ENCODE assay signal across 10 cellular contexts in genomic region chr10:69045441-69046300, GRCh38. TPM values are rescaled to one million over a fixed set of nuclear protein-coding genes. Genes with fewer than 3 reads are reported as not detected.
A peak's percentile ranks its signal among the peaks of the same experiment; 100 is the strongest.
DNase-seq lines count a peak whose midpoint lies in the region; ATAC-seq and TF ChIP-seq lines count a peak whose summit lies in the region.
"Had no signal": no experiment of that assay in that cellular context is flagged by ENCODE, and none has a peak within 500 bp of the region (broad histone marks: within the 10 kb centered on the region; RNA-seq: fewer than 3 reads in every experiment).

No MANE protein-coding gene starts in this region.

- peak overlapping the region; percentile 88 to 100 (median 98) for H3K27ac Mint-ChIP-seq in CD8-positive, alpha-beta memory T cell
- peak overlapping the region; percentile 98 for H3K27ac Mint-ChIP-seq in activated CD8-positive, alpha-beta memory T cell treated with anti-CD3 and anti-CD28 coated beads, Interleukin-2, amount 10 ng/mL, durations not matched to agents 7 days and 5 days
- H3K27ac Mint-ChIP-seq in endodermal cell, result no peak overlapping the region

- peak overlapping the region; percentile 45 for H3K27ac ChIP-seq in CD8-positive, alpha-beta memory T cell (ENCODE audit: low read depth, low read length)
- peak overlapping the region; percentile 81 to 94 for H3K27ac ChIP-seq in left lung
- no peak overlapping the region for H3K27ac ChIP-seq in endodermal cell (ENCODE audit: low read depth, low read length)
- H3K27ac ChIP-seq in mesendoderm (ENCODE audit: low read depth, low read length), result no peak overlapping the region
- H3K27ac ChIP-seq: cardiac muscle cell had no signal

- H3K9me3 Mint-ChIP-seq in CD8-positive, alpha-beta memory T cell, result no peaks in the 10 kb centered on the region
- no peaks in the 10 kb centered on the region for H3K9me3 Mint-ChIP-seq in activated CD8-positive, alpha-beta memory T cell treated with anti-CD3 and anti-CD28 coated beads, Interleukin-2, amount 10 ng/mL, durations not matched to agents 7 days and 5 days (ENCODE audit: low read depth)
- no peaks in the 10 kb centered on the region for H3K9me3 Mint-ChIP-seq in endodermal cell

- peak in 3 of 5 donors; percentile 28 to 68 (median 67) for DNase-seq in CD8-positive, alpha-beta memory T cell
- DNase-seq in activated CD8-positive, alpha-beta memory T cell treated with anti-CD3 and anti-CD28 coated beads, Interleukin-2, amount 10 ng/mL, durations not matched to agents 7 days and 5 days, result peak; percentile 68
- DNase-seq in left lung (no peak), endodermal cell (no peak), mesendoderm (no peak), HuH-7.5 (ENCODE audit: low spot score) (no peak)

- no peaks in the 10 kb centered on the region for H3K27me3 Mint-ChIP-seq in CD8-positive, alpha-beta memory T cell
- no peaks in the 10 kb centered on the region for H3K27me3 Mint-ChIP-seq in activated CD8-positive, alpha-beta memory T cell treated with anti-CD3 and anti-CD28 coated beads, Interleukin-2, amount 10 ng/mL, durations not matched to agents 7 days and 5 days
- peaks cover 6% of the 10 kb centered on the region for H3K27me3 Mint-ChIP-seq in endodermal cell (ENCODE audit: insufficient read depth)

- no peak overlapping the region for H3K56ac ChIP-seq in mesendoderm (ENCODE audit: low read length)

- POLR2A ChIA-PET in CD8-positive, alpha-beta memory T cell (lab: Charles Lee), result interaction anchor here (0.6 to 2.4 kb wide), 5 partner anchors 9 to 47 kb away, joined by 3 to 22 read pairs (median 6); partner anchors contain the start of gene SRGN

- H4K8ac ChIP-seq in mesendoderm (ENCODE audit: low read depth, low read length), result no peak overlapping the region

- H3K4me2 ChIP-seq in mesendoderm (ENCODE audit: low read length), result no peak overlapping the region

- H3K4ac ChIP-seq in mesendoderm (ENCODE audit: low read depth, low read length), result no peak overlapping the region

- H3K4me3 ChIP-seq in CD8-positive, alpha-beta memory T cell (ENCODE audit: low read length), result no peak overlapping the region
- no peak overlapping the region for H3K4me3 ChIP-seq in left lung
- no peak overlapping the region for H3K4me3 ChIP-seq in endodermal cell (ENCODE audit: low read length)
- no peak overlapping the region for H3K4me3 ChIP-seq in mesendoderm (ENCODE audit: low read length)
- H3K4me3 ChIP-seq: cardiac muscle cell had no signal

- peaks cover 31 to 50% (median 36%) of the 10 kb centered on the region in 3 donors for H3K4me1 Mint-ChIP-seq in CD8-positive, alpha-beta memory T cell
- peaks cover 57% of the 10 kb centered on the region for H3K4me1 Mint-ChIP-seq in activated CD8-positive, alpha-beta memory T cell treated with anti-CD3 and anti-CD28 coated beads, Interleukin-2, amount 10 ng/mL, durations not matched to agents 7 days and 5 days
- H3K4me1 Mint-ChIP-seq in endodermal cell, result no peaks in the 10 kb centered on the region

- peak overlapping the region; percentile 5 to 83 (median 75) for H3K4me3 Mint-ChIP-seq in CD8-positive, alpha-beta memory T cell
- peak overlapping the region; percentile 58 for H3K4me3 Mint-ChIP-seq in activated CD8-positive, alpha-beta memory T cell treated with anti-CD3 and anti-CD28 coated beads, Interleukin-2, amount 10 ng/mL, durations not matched to agents 7 days and 5 days
- no peak overlapping the region for H3K4me3 Mint-ChIP-seq in endodermal cell

- TF ChIP-seq CTCF in left lung (IDR thresholded peaks at IDR 0.05) (no peak), endodermal cell (conservative IDR thresholded peaks at IDR 0.05) (no peak)

- H3K9me3 ChIP-seq in CD8-positive, alpha-beta memory T cell (ENCODE audit: low read length), result no peaks in the 10 kb centered on the region
- H3K9me3 ChIP-seq in left lung (no peaks in the 10 kb centered on the region), endodermal cell (ENCODE audit: control insufficient read depth, low read length) (no peaks in the 10 kb centered on the region)

- no peak overlapping the region for H2AK5ac ChIP-seq in mesendoderm (ENCODE audit: low read length)

- H3K79me1 ChIP-seq in mesendoderm (ENCODE audit: low read length), result no peaks in the 10 kb centered on the region

- no peaks in the 10 kb centered on the region for H3K36me3 ChIP-seq in CD8-positive, alpha-beta memory T cell (ENCODE audit: insufficient read depth, low read length)
- no peaks in the 10 kb centered on the region for H3K36me3 ChIP-seq in left lung
- H3K36me3 ChIP-seq in endodermal cell (ENCODE audit: control insufficient read depth, insufficient read depth, low read length), result no peaks in the 10 kb centered on the region
- no peaks in the 10 kb centered on the region for H3K36me3 ChIP-seq in mesendoderm (ENCODE audit: control insufficient read depth, insufficient read depth, low read length)
- H3K36me3 ChIP-seq: cardiac muscle cell had no signal

- ATAC-seq in GM19463 (IDR thresholded peaks at IDR 0.05; ENCODE audit: unreplicated experiment) (peak; percentile 61), HG03521 (IDR thresholded peaks at IDR 0.05; ENCODE audit: unreplicated experiment) (peak; percentile 47), left lung (peak; percentile 55)
- peak; percentile 76 for ATAC-seq in activated CD8-positive, alpha-beta memory T cell treated with anti-CD3 and anti-CD28 coated beads, Interleukin-2, amount 10 ng/mL, durations not matched to agents 7 days and 5 days

- no peak overlapping the region for H2BK15ac ChIP-seq in mesendoderm (replicated peaks; ENCODE audit: low read depth)

- no peak overlapping the region for H2BK5ac ChIP-seq in mesendoderm (ENCODE audit: low read length)

- H2BK120ac ChIP-seq in mesendoderm (ENCODE audit: low read depth, low read length), result no peak overlapping the region

- intact Hi-C loops in left lung (cut with DNase I), result no loop called here

- no peak overlapping the region for H3K18ac ChIP-seq in mesendoderm (ENCODE audit: low read length)

- H3K36me3 Mint-ChIP-seq in CD8-positive, alpha-beta memory T cell, result peaks cover 0 to 3% (median 0%) of the 10 kb centered on the region in 3 donors
- H3K36me3 Mint-ChIP-seq in activated CD8-positive, alpha-beta memory T cell treated with anti-CD3 and anti-CD28 coated beads, Interleukin-2, amount 10 ng/mL, durations not matched to agents 7 days and 5 days, result no peaks in the 10 kb centered on the region
- H3K36me3 Mint-ChIP-seq in endodermal cell (ENCODE audit: low read depth), result no peaks in the 10 kb centered on the region

- no peak overlapping the region for H3K23ac ChIP-seq in mesendoderm (ENCODE audit: low read length)

- no peak overlapping the region for H3K9ac ChIP-seq in endodermal cell (ENCODE audit: extremely low read depth, low read length, poor library complexity, severe bottlenecking)
- H3K9ac ChIP-seq in mesendoderm (ENCODE audit: low read length), result no peak overlapping the region

- H3K79me2 ChIP-seq in mesendoderm (ENCODE audit: control insufficient read depth, insufficient read depth, low read length), result no peaks in the 10 kb centered on the region

- CTCF ChIA-PET in CD8-positive, alpha-beta memory T cell (lab: Charles Lee), result interaction anchor here (0.8 to 2.3 kb wide), 6 partner anchors 15 to 48 kb away, joined by 3 to 8 read pairs (median 5); partner anchors contain the start of gene SRGN
- CTCF ChIA-PET in activated CD8-positive, alpha-beta memory T cell treated with anti-CD3 and anti-CD28 coated beads, Interleukin-2, amount 10 ng/mL, durations not matched to agents 7 days and 5 days (lab: Charles Lee), result interaction anchor here (0.6 to 4.3 kb wide), 13 partner anchors 8 to 496 kb away, joined by 3 to 24 read pairs (median 7); partner anchors contain the start of gene SRGN

- 79 to 82% methylated on average over 4 to 6 of the region's 6 CpGs for WGBS in endodermal cell (ENCODE audit: insufficient coverage in 1 of 2, insufficient read length in 1 of 2), 2 experiments
- WGBS in mesendoderm (ENCODE audit: extremely low coverage, insufficient coverage, low lambda C conversion rate), result no CpG with 5 or more reads among the region's 6 CpGs

- no peak overlapping the region for H4K5ac ChIP-seq in mesendoderm (ENCODE audit: low read length)

- peaks cover 40% of the 10 kb centered on the region for H3K4me1 ChIP-seq in CD8-positive, alpha-beta memory T cell (ENCODE audit: insufficient read depth, low read length)
- H3K4me1 ChIP-seq in left lung (peaks cover 3 to 72% of the 10 kb centered on the region in 2 donors), endodermal cell (ENCODE audit: control insufficient read depth, insufficient read depth, low read length) (no peaks in the 10 kb centered on the region), mesendoderm (ENCODE audit: control insufficient read depth, low read depth, low read length) (no peaks in the 10 kb centered on the region)

- H3K27me3 ChIP-seq in CD8-positive, alpha-beta memory T cell (ENCODE audit: insufficient read depth, low read length, poor library complexity, severe bottlenecking), result no peaks in the 10 kb centered on the region
- H3K27me3 ChIP-seq in left lung, result no peaks in the 10 kb centered on the region
- no peaks in the 10 kb centered on the region for H3K27me3 ChIP-seq in endodermal cell (ENCODE audit: control insufficient read depth, insufficient read depth, low read length, poor library complexity, severe bottlenecking)
- no peaks in the 10 kb centered on the region for H3K27me3 ChIP-seq in mesendoderm (ENCODE audit: insufficient read depth, low read length, poor library complexity)
- H3K27me3 ChIP-seq: cardiac muscle cell had no signal

RNA-seq across cellular contexts. Expression of gene SRGN, which starts 42.2 kb away (rescaled TPM):
- 100 to 1,000 TPM; 659 to 662 TPM for total RNA-seq in CD8-positive, alpha-beta memory T cell
- polyA plus RNA-seq in CD8-positive, alpha-beta memory T cell, result 274 TPM
- total RNA-seq in activated CD8-positive, alpha-beta memory T cell treated with anti-CD3 and anti-CD28 coated beads, Interleukin-2, amount 10 ng/mL, durations not matched to agents 7 days and 5 days, result 100 to 1,000 TPM; 366 to 616 TPM
- total RNA-seq in left lung (100 to 1,000 TPM; 131 to 533 TPM), endodermal cell (not detected)
- polyA plus RNA-seq in endodermal cell (2013, experiment 1 of 2), result not detected
- not detected for polyA plus RNA-seq in endodermal cell (2013, experiment 2 of 2)
- 0.08 TPM for polyA plus RNA-seq in mesendoderm (2013, experiment 1 of 2)
- polyA plus RNA-seq in mesendoderm (2013, experiment 2 of 2), result 0.06 TPM
- total RNA-seq: cardiac muscle cell, H1 had no signal
- polyA plus RNA-seq: cardiac muscle cell had no signal

RNA-seq across cellular contexts. Expression of gene KIFBP, which starts 57.1 kb away (rescaled TPM):
- total RNA-seq in CD8-positive, alpha-beta memory T cell, result 10 to 100 TPM; 19.3 to 21.0 TPM
- polyA plus RNA-seq in CD8-positive, alpha-beta memory T cell, result 5.2 TPM
- total RNA-seq in activated CD8-positive, alpha-beta memory T cell treated with anti-CD3 and anti-CD28 coated beads, Interleukin-2, amount 10 ng/mL, durations not matched to agents 7 days and 5 days, result 10 to 100 TPM; 16.0 to 23.1 TPM
- total RNA-seq in left lung, result 10 to 100 TPM; 21.1 to 27.3 TPM
- total RNA-seq in endodermal cell, result 10 to 100 TPM; 36.4 to 36.8 TPM
- 31.8 TPM for polyA plus RNA-seq in endodermal cell (2013, experiment 1 of 2)
- polyA plus RNA-seq in endodermal cell (2013, experiment 2 of 2), result 34.2 TPM
- 32.5 TPM for polyA plus RNA-seq in mesendoderm (2013, experiment 1 of 2)
- 33.2 TPM for polyA plus RNA-seq in mesendoderm (2013, experiment 2 of 2)

Comparison
In these comparisons a context has a peak if more than half of its experiments do, and no peak if none do; other contexts are left out.
1. DNase-seq: peak in CD8-positive, alpha-beta memory T cell (3 of 5) and activated CD8-positive, alpha-beta memory T cell treated with anti-CD3 and anti-CD28 coated beads, Interleukin-2, amount 10 ng/mL, durations not matched to agents 7 days and 5 days (single experiment); none in left lung (0 of 2), endodermal cell (single experiment), mesendoderm (single experiment) and HuH-7.5 (single experiment).
2. H3K27ac ChIP-seq: peak in CD8-positive, alpha-beta memory T cell (single experiment) and left lung (2 of 2); none in endodermal cell (single experiment) and mesendoderm (single experiment).
3. RNA of gene SRGN, which starts 42.2 kb away (total RNA-seq): 659 to 662 TPM in CD8-positive, alpha-beta memory T cell, 366 to 616 TPM in activated CD8-positive, alpha-beta memory T cell treated with anti-CD3 and anti-CD28 coated beads, Interleukin-2, amount 10 ng/mL, durations not matched to agents 7 days and 5 days and 131 to 533 TPM in left lung; not detected in endodermal cell; every median in the first group is over 100 times any median in the second.
4. Peak in every context shown above with its lines, with median percentiles within 50 percentile points of each other: ATAC-seq.